ENCODE assay signal across 19 cellular contexts in the genomic region with DNA sequence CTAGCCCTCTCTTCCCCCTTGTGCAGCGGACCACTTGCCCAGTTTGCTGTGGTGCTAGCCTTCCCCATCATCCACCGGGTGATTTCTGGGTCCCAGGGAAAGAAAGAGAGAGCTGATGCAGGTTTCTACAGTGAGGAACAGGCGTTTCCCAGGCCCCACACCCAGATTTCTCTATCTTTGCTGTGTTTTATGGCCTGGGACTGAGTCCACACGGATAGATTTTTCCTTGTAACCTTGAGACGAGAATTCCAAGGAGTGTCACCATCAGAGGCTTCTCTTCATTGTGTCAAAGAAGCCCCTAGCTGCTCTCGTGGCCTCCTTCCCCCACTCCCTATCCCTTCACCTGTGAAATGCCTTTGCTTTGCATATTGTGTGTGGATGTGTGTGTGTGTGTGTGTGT. TPM values are rescaled to one million over a fixed set of nuclear protein-coding genes. Genes with fewer than 3 reads are reported as not detected.
A peak's percentile ranks its signal among the peaks of the same experiment; 100 is the strongest.
DNase-seq lines count a peak whose midpoint lies in the region; ATAC-seq and TF ChIP-seq lines count a peak whose summit lies in the region.
"Had no signal": no experiment of that assay in that cellular context is flagged by ENCODE, and none has a peak within 500 bp of the region (broad histone marks: within the 10 kb centered on the region; RNA-seq: fewer than 3 reads in every experiment).

No MANE protein-coding gene starts in this region.

- H3K27ac Mint-ChIP-seq in stimulated activated memory B cell treated with anti-CD40 and anti-IgM and Interleukin-4, amounts not matched to agents 10 μg/mL and 1 μg/mL and 100 μg/mL, for 72 hours: peak overlapping the region; percentile 37
- H3K27ac Mint-ChIP-seq in endothelial cell (ENCODE audit: unreplicated experiment): no peak overlapping the region
- H3K27ac Mint-ChIP-seq: CD4-positive, CD25-positive, alpha-beta regulatory T cell had no signal

- peaks cover 18% of the 10 kb centered on the region for H3K4me1 Mint-ChIP-seq in stimulated activated memory B cell treated with anti-CD40 and anti-IgM and Interleukin-4, amounts not matched to agents 10 μg/mL and 1 μg/mL and 100 μg/mL, for 72 hours
- no peaks in the 10 kb centered on the region for H3K4me1 Mint-ChIP-seq in endothelial cell (ENCODE audit: unreplicated experiment)
- H3K4me1 Mint-ChIP-seq: CD8-positive, alpha-beta memory T cell had no signal

- H3K27me3 ChIP-seq in HUES6 (ENCODE audit: control insufficient read depth, insufficient read depth, low read length): no peaks in the 10 kb centered on the region
- H3K27me3 ChIP-seq: BE2C had no signal

- H3K36me3 Mint-ChIP-seq in stimulated activated memory B cell treated with anti-CD40 and anti-IgM and Interleukin-4, amounts not matched to agents 10 μg/mL and 1 μg/mL and 100 μg/mL, for 72 hours: peaks cover 27% of the 10 kb centered on the region
- peaks cover 11% of the 10 kb centered on the region for H3K36me3 Mint-ChIP-seq in endothelial cell (ENCODE audit: low read depth, unreplicated experiment)

- no peak overlapping the region for H3K4me3 Mint-ChIP-seq in stimulated activated memory B cell treated with anti-CD40 and anti-IgM and Interleukin-4, amounts not matched to agents 10 μg/mL and 1 μg/mL and 100 μg/mL, for 72 hours
- no peak overlapping the region for H3K4me3 Mint-ChIP-seq in endothelial cell (ENCODE audit: unreplicated experiment)
- H3K4me3 Mint-ChIP-seq: CD4-positive, CD25-positive, alpha-beta regulatory T cell; CD8-positive, alpha-beta memory T cell had no signal

- H3K9me3 ChIP-seq in HUES6 (ENCODE audit: control insufficient read depth, insufficient read depth, low read depth, low read length): no peaks in the 10 kb centered on the region
- no peaks in the 10 kb centered on the region for H3K9me3 ChIP-seq in mucosa of descending colon
- H3K9me3 ChIP-seq: BE2C had no signal

- peak; percentile 82 for ATAC-seq in mucosa of descending colon
- ATAC-seq in stimulated activated memory B cell treated with anti-CD40 and anti-IgM and Interleukin-4, amounts not matched to agents 10 μg/mL and 1 μg/mL and 100 μg/mL, for 72 hours: no peak
- no peak for ATAC-seq in GM21526 (IDR thresholded peaks at IDR 0.05; ENCODE audit: low FRiP score, unreplicated experiment)
- no peak for ATAC-seq in GM21786 (IDR thresholded peaks at IDR 0.05; ENCODE audit: unreplicated experiment)
- ATAC-seq: HCT116, HepG2 had no signal

- H3K27me3 Mint-ChIP-seq in stimulated activated memory B cell treated with anti-CD40 and anti-IgM and Interleukin-4, amounts not matched to agents 10 μg/mL and 1 μg/mL and 100 μg/mL, for 72 hours: no peaks in the 10 kb centered on the region
- H3K27me3 Mint-ChIP-seq in endothelial cell (ENCODE audit: unreplicated experiment): peaks cover 5% of the 10 kb centered on the region
- H3K27me3 Mint-ChIP-seq: CD4-positive, CD25-positive, alpha-beta regulatory T cell; CD8-positive, alpha-beta memory T cell had no signal

- peaks cover 44% of the 10 kb centered on the region for H3K36me3 ChIP-seq in HUES6 (ENCODE audit: control insufficient read depth, insufficient read depth, low read length)
- H3K36me3 ChIP-seq in mucosa of descending colon (ENCODE audit: low read depth): no peaks in the 10 kb centered on the region

- H3K4me1 ChIP-seq in HUES6 (ENCODE audit: control insufficient read depth, insufficient read depth, low read length) (no peaks in the 10 kb centered on the region), mucosa of descending colon (ENCODE audit: low read depth) (peaks cover 6% of the 10 kb centered on the region)
- H3K4me1 ChIP-seq: BE2C had no signal

- intact Hi-C loops in mucosa of descending colon (cut with DNase I, micrococcal nuclease): no loop called here

- TF ChIP-seq CTCF in mucosa of descending colon (IDR thresholded peaks at IDR 0.05) (no peak), endothelial cell (IDR thresholded peaks at IDR 0.05; ENCODE audit: unreplicated experiment) (no peak)

- H3K4me3 ChIP-seq in HUES6 (ENCODE audit: low read depth, low read length) (no peak overlapping the region), mucosa of descending colon (no peak overlapping the region)

- H3K9me3 Mint-ChIP-seq in stimulated activated memory B cell treated with anti-CD40 and anti-IgM and Interleukin-4, amounts not matched to agents 10 μg/mL and 1 μg/mL and 100 μg/mL, for 72 hours: no peaks in the 10 kb centered on the region
- no peaks in the 10 kb centered on the region for H3K9me3 Mint-ChIP-seq in endothelial cell (ENCODE audit: unreplicated experiment)
- H3K9me3 Mint-ChIP-seq: CD4-positive, CD25-positive, alpha-beta regulatory T cell; CD8-positive, alpha-beta memory T cell had no signal

- DNase-seq in epithelial cell of prostate (ENCODE audit: low read depth, low spot score): no peak
- peak in 1 of 3 donors; percentile 29 for DNase-seq in mucosa of descending colon
- DNase-seq in endothelial cell (ENCODE audit: low spot score): no peak
- DNase-seq: BE2C; C1 segment of cervical spinal cord; CD4-positive, CD25-positive, alpha-beta regulatory T cell; CD8-positive, alpha-beta memory T cell; COR-L47; DMS 273 treated with DMSO at 0.1 percent for 48 hours; DMS53; DND-41; GOT3; H7 had no signal

- H3K9ac ChIP-seq in HUES6 (ENCODE audit: low read length): peak overlapping the region; percentile 42

- H3K27ac ChIP-seq in HUES6 (ENCODE audit: low read depth, low read length) (no peak overlapping the region), epithelial cell of prostate (peak overlapping the region; percentile 55)

RNA-seq across cellular contexts. Expression of gene FGFR4, which starts 21.2 kb away (rescaled TPM):
- total RNA-seq in mucosa of descending colon: 10 to 100 TPM; 25.3 to 60.3 (median 28.9) TPM
- 11.0 TPM for total RNA-seq in endothelial cell (ENCODE audit: unreplicated experiment)

RNA-seq across cellular contexts. Expression of gene ZNF346, which starts 43.0 kb away (rescaled TPM):
- total RNA-seq in mucosa of descending colon (10 to 100 TPM; 15.7 to 17.9 (median 16.7) TPM), endothelial cell (ENCODE audit: unreplicated experiment) (26.3 TPM)

RNA-seq across cellular contexts. Expression of gene UIMC1, which starts 58.9 kb away (rescaled TPM):
- total RNA-seq in mucosa of descending colon: 10 to 100 TPM; 30.7 to 57.8 (median 33.3) TPM
- total RNA-seq in endothelial cell (ENCODE audit: unreplicated experiment): 40.9 TPM
